In the genomic region with DNA sequence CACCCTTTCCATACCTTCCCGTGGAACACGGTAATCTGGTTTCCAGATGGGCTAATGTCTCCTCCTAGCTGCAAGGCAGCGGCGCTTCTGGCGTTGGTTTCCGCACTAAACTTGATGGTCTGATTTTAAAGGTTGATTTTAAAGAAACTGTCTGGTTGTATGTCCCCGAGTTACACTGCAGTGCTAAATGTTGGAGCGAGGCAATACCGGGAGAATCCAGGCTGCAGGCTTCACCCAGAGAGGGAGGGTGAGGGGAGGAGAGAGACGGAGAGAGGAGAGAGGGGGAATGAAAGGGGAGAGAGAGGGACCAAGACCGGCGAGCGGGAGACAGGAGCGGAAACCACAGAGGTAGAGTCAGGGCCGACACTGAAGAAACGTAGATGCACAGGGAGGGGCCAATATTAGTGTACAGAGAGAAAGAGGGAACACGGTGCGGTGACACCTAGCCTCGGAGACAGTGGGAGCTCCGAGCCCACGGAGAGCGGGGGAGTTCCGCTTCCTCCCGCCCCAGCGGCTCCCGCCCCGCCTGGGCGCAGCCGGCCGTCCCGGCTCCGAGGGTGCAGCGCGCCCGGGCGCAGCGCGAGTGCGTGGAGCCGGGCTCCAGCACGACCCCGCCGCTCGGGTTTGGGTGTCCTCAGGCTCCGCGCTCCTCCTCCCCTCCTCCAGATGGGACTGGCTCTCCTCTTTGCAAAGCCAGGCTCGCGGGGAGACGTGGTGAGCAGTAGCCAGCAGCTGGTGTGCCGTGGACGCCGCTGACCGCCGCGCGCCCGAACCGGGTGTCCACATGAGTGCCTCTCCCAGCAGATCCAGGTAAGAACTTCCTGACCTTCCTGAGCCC, we compare ENCODE assay signal across 9 cellular contexts.
DNase-seq lines count a peak whose midpoint lies in the region; ATAC-seq lines count a peak whose summit lies in the region.
"Had no signal": no experiment of that assay in that cellular context is flagged by ENCODE, and none has a peak within 500 bp of the region (broad histone marks: within the 10 kb centered on the region; RNA-seq: fewer than 3 reads in every experiment).

No MANE protein-coding gene starts in this region.

- no peaks in the 10 kb centered on the region for H3K27me3 ChIP-seq in CD4-positive, alpha-beta memory T cell (ENCODE audit: insufficient read depth, low read length)
- peaks cover 69% of the 10 kb centered on the region for H3K27me3 ChIP-seq in adipocyte (replicated peaks; ENCODE audit: control insufficient read depth, insufficient read depth, low read length)

- H3K4me3 Mint-ChIP-seq in CD4-positive, alpha-beta memory T cell, result peak overlapping the region; percentile 83 to 96 (median 89)

- intact Hi-C loops in CD4-positive, alpha-beta memory T cell (cut with micrococcal nuclease), result loop anchor here (5.0 kb wide), 1 partner anchor 56 kb away; no protein-coding TSS in a partner anchor

- no peaks in the 10 kb centered on the region for H3K36me3 ChIP-seq in CD4-positive, alpha-beta memory T cell (ENCODE audit: insufficient read depth, low read length)
- H3K36me3 ChIP-seq in adipocyte (ENCODE audit: control insufficient read depth, insufficient read depth, low read length, severe bottlenecking), result no peaks in the 10 kb centered on the region

- CTCF ChIA-PET in CD4-positive, alpha-beta memory T cell (lab: Charles Lee; ENCODE audit: partially characterized antibody), result interaction anchor here (1.0 to 1.7 kb wide), 5 partner anchors 10 to 57 kb away, joined by 3 to 9 read pairs (median 3); no protein-coding TSS in a partner anchor

- H3K9me3 ChIP-seq in CD4-positive, alpha-beta memory T cell (ENCODE audit: control insufficient read depth in 1 of 2, low read length in 2 of 2), result no peaks in the 10 kb centered on the region
- H3K9me3 ChIP-seq in adipocyte (ENCODE audit: control insufficient read depth, low read length) (no peaks in the 10 kb centered on the region), iPS-18c (ENCODE audit: control insufficient read depth, insufficient read depth, low read length) (no peaks in the 10 kb centered on the region)

- H3K9me3 Mint-ChIP-seq in CD4-positive, alpha-beta memory T cell, result peaks cover 0 to 3% (median 0%) of the 10 kb centered on the region in 8 donors
- H3K9me3 Mint-ChIP-seq: IgD-negative memory B cell had no signal

- H3K4me1 Mint-ChIP-seq in CD4-positive, alpha-beta memory T cell, result peaks cover 21 to 31% (median 24%) of the 10 kb centered on the region in 4 donors

- DNase-seq in CD4-positive, alpha-beta memory T cell, result peak in 4 of 5 donors; percentile 9 to 33 (median 25)
- peak; percentile 19 for DNase-seq in NCI-H345 treated with DMSO at 0.1 percent for 48 hours (lab: John Stamatoyannopoulos, UW; ENCODE audit: unreplicated experiment)
- DNase-seq in adipocyte (ENCODE audit: low read depth), result peak; percentile 33
- DNase-seq in stimulated activated CD8-positive, alpha-beta memory T cell treated with anti-CD3 and anti-CD28 coated beads, Interleukin-15, amount 100 ng/mL, for 48 hours (ENCODE audit: low read depth in 2 of 2), result peak; percentile 31 to 43
- DNase-seq in medulla oblongata (ENCODE audit: extremely low spot score), result no peak

- ATAC-seq in GM21515 (IDR thresholded peaks at IDR 0.05; ENCODE audit: unreplicated experiment) (peak; percentile 74), GM21447 (IDR thresholded peaks at IDR 0.05; ENCODE audit: unreplicated experiment) (no peak)

- H3K9ac ChIP-seq in adipocyte (ENCODE audit: low read length), result no peak overlapping the region

- no peak overlapping the region for H3K27ac ChIP-seq in CD4-positive, alpha-beta memory T cell (ENCODE audit: low read depth, low read length)

- H3K36me3 Mint-ChIP-seq in CD4-positive, alpha-beta memory T cell, result no peaks in the 10 kb centered on the region

- POLR2A ChIA-PET in CD4-positive, alpha-beta memory T cell (lab: Charles Lee; ENCODE audit: partially characterized antibody), result interaction anchor here (0.6 to 1.9 kb wide), 3 partner anchors 54 to 587 kb away, joined by 3 to 6 read pairs (median 3); no protein-coding TSS in a partner anchor

- H3K4me3 ChIP-seq in CD4-positive, alpha-beta memory T cell (ENCODE audit: low read length in 2 of 2), result peak overlapping the region; percentile 42 to 59
- H3K4me3 ChIP-seq in adipocyte (ENCODE audit: low read length) (peak overlapping the region; percentile 77), iPS-18c (ENCODE audit: insufficient read depth, low read depth, low read length) (peak overlapping the region; percentile 67)

- H3K4me1 ChIP-seq in CD4-positive, alpha-beta memory T cell (ENCODE audit: insufficient read depth, low read length), result peaks cover 17% of the 10 kb centered on the region
- peaks cover 7% of the 10 kb centered on the region for H3K4me1 ChIP-seq in adipocyte (ENCODE audit: control insufficient read depth, insufficient read depth, low read length)

- H3K27ac Mint-ChIP-seq in CD4-positive, alpha-beta memory T cell, result peak overlapping the region in 5 of 7 donors; percentile 9 to 76 (median 38)
- H3K27ac Mint-ChIP-seq: IgD-negative memory B cell had no signal

- peaks cover 15 to 30% of the 10 kb centered on the region in 2 donors for H3K27me3 Mint-ChIP-seq in CD4-positive, alpha-beta memory T cell
